Comparison of ENCODE assay signal across 8 cellular contexts in the genomic region with DNA sequence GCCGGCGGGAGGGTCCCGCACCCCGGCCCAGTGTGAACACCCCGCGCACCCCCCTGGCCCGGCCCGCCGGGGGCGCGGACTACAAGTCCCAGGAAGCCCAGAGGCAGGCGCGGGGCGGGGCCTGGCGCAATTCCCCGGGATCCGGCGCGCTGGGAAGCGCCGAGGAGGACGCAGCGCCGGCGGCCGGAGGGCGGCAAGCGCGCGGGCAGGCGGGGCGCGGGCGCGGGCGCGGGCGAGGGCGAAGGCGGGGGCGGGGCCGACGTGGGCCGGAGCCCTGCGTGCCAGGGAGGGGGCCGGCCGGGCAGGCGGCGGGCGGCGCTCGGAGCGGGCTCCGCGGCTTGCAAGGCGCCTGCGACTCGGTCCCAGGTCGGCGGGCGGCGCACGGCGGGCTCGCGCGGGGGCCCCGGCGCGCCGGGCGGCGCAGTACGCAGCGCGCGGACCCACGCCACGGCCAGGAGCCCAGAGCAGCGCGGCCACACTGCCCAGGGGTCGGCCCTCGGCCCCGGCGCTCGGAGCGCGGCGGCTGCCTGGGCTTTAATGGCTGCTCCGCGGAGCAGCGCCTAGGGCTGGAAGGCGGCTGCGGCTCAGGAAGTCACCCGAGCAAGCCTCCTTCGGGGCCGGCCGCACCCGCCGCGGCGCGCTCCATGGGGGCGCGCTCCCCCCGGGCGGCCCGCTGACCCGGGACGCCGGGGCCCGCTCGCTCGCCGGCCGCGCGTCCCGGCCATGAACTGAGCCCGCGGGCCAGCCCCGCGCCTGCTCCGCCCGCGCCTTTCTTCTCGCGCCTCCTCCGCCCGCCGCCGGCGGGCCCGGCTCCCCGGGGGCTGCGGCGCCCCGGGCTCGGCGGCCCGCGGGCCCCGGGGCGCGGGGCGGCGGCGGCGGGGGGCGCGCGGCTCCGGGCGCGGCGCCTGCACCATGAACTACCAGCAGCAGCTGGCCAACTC. TPM values are rescaled to one million over a fixed set of nuclear protein-coding genes. Genes with fewer than 3 reads are reported as not detected.
DNase-seq lines count a peak whose midpoint lies in the region; ATAC-seq and TF ChIP-seq lines count a peak whose summit lies in the region.

A gene (plus strand): TSS at position 269 of the 941 bp plus-strand sequence.

- no peaks in the 10 kb centered on the region; the same call in 1 of the 2 replicates for H3K9me3 ChIP-seq in BLaER1
- H3K9me3 ChIP-seq in WERI-Rb-1 (ENCODE audit: severe bottlenecking) = peaks cover 22% of the 10 kb centered on the region
- no peaks in the 10 kb centered on the region for H3K9me3 ChIP-seq in esophagus (ENCODE audit: control insufficient read depth in 2 of 2, insufficient read depth in 1 of 2, low read depth in 1 of 2, low read length in 1 of 2)
- H3K9me3 ChIP-seq in mesodermal cell (ENCODE audit: control insufficient read depth, low read length) = no peaks in the 10 kb centered on the region
- H3K9me3 ChIP-seq in testis = no peaks in the 10 kb centered on the region

- H3K27me3 ChIP-seq in BLaER1 (no peaks in the 10 kb centered on the region), WERI-Rb-1 (ENCODE audit: insufficient read depth, low read depth, severe bottlenecking) (peaks cover 56% of the 10 kb centered on the region), esophagus (ENCODE audit: control insufficient read depth in 1 of 2, insufficient read depth in 2 of 2, low read length in 2 of 2) (no peaks in the 10 kb centered on the region), testis (no peaks in the 10 kb centered on the region)

- no peak for TF ChIP-seq POLR2A in testis (IDR thresholded peaks at IDR 0.05)

- ATAC-seq in GM21360 (IDR thresholded peaks at IDR 0.05; ENCODE audit: unreplicated experiment) (peak; percentile 66), GM18520 (IDR thresholded peaks at IDR 0.05; ENCODE audit: unreplicated experiment) (no peak)

- H3K4me2 ChIP-seq in BLaER1 = peak within 1 kb of the TSS; percentile 100

- DNase-seq in NCI-H1694 treated with DMSO at 0.1 percent for 48 hours (lab: John Stamatoyannopoulos, UW) = peak; percentile 80
- peak; percentile 84 for DNase-seq in WERI-Rb-1
- peak; percentile 92 for DNase-seq in testis

- no peak for TF ChIP-seq CTCF in WERI-Rb-1 (IDR thresholded peaks at IDR 0.05; ENCODE audit: low read depth, low read length)
- no peak for TF ChIP-seq CTCF in testis (IDR thresholded peaks at IDR 0.05)

- peak within 1 kb of the TSS; percentile 83 for H3K9ac ChIP-seq in BLaER1

- H4K20me1 ChIP-seq in BLaER1 = peaks cover 44% of the 10 kb centered on the region

- H3K4me1 ChIP-seq in BLaER1 (peaks cover 52% of the 10 kb centered on the region), esophagus (ENCODE audit: control insufficient read depth in 2 of 2, insufficient read depth in 2 of 2, low read length in 1 of 2) (peaks cover 4 to 7% of the 10 kb centered on the region in 2 donors), mesodermal cell (ENCODE audit: control insufficient read depth, insufficient read depth, low read length, poor library complexity, severe bottlenecking) (peaks cover 24% of the 10 kb centered on the region), testis (peaks cover 10% of the 10 kb centered on the region)

- intact Hi-C loops in testis (cut with DNase I; ENCODE audit: low total_unique reads) = no loop called here

- WGBS in esophagus, 2 donors = 1% methylated on average over 47 to 156 of the region's 156 CpGs
- 0% methylated on average over 105 to 108 of the region's 156 CpGs for WGBS in mesodermal cell (ENCODE audit: insufficient coverage in 2 of 2), 2 experiments
- WGBS in testis, 2 donors = 0 to 1% methylated on average over 38 to 42 of the region's 156 CpGs

- H3K4me3 ChIP-seq in BLaER1 (peak within 1 kb of the TSS; percentile 90), WERI-Rb-1 (ENCODE audit: low read depth, low read length) (peak within 1 kb of the TSS; percentile 49), esophagus (ENCODE audit: low read depth in 1 of 2, low read length in 2 of 2) (peak within 1 kb of the TSS; percentile 63 to 78), mesodermal cell (ENCODE audit: extremely low read depth, insufficient read depth, low read length, poor library complexity, severe bottlenecking) (peak within 1 kb of the TSS; percentile 66), testis (peak within 1 kb of the TSS; percentile 58 to 68)

- H3K27ac ChIP-seq in BLaER1 (peak within 1 kb of the TSS; percentile 75), WERI-Rb-1 (no peak within 1 kb of the TSS), esophagus (ENCODE audit: low read depth in 2 of 2, low read length in 1 of 2) (peak within 1 kb of the TSS; percentile 81 to 88), mesodermal cell (ENCODE audit: low read depth, low read length, severe bottlenecking) (peak within 1 kb of the TSS; percentile 49), testis (peak within 1 kb of the TSS in 1 of 2 donors; percentile 68)

- H3K36me3 ChIP-seq in BLaER1 (peaks cover 8% of the 10 kb centered on the region; the same call in 1 of the 2 replicates), WERI-Rb-1 (no peaks in the 10 kb centered on the region), esophagus (ENCODE audit: control insufficient read depth in 2 of 2, insufficient read depth in 2 of 2, low read length in 1 of 2) (peaks cover 0 to 2% of the 10 kb centered on the region in 2 donors), mesodermal cell (ENCODE audit: control insufficient read depth, insufficient read depth, low read length) (peaks cover 11% of the 10 kb centered on the region), testis (ENCODE audit: low read depth, missing control alignments) (no peaks in the 10 kb centered on the region)

RNA-seq across cellular contexts. Expression of the gene that starts here (rescaled TPM):
- polyA plus RNA-seq in esophagus (1 to 10 TPM; 4.9 TPM), testis (ENCODE audit: insufficient read depth, low read depth, low replicate concordance) (21.4 TPM)
- 20.6 TPM for polyA plus RNA-seq in mesodermal cell (2013, experiment 1 of 2)
- polyA plus RNA-seq in mesodermal cell (2013, experiment 2 of 2) = 17.3 TPM
- 10 to 100 TPM; 40.7 to 45.5 TPM for total RNA-seq in testis
